Comparison of ENCODE assay signal across 20 cellular contexts in the genomic region with DNA sequence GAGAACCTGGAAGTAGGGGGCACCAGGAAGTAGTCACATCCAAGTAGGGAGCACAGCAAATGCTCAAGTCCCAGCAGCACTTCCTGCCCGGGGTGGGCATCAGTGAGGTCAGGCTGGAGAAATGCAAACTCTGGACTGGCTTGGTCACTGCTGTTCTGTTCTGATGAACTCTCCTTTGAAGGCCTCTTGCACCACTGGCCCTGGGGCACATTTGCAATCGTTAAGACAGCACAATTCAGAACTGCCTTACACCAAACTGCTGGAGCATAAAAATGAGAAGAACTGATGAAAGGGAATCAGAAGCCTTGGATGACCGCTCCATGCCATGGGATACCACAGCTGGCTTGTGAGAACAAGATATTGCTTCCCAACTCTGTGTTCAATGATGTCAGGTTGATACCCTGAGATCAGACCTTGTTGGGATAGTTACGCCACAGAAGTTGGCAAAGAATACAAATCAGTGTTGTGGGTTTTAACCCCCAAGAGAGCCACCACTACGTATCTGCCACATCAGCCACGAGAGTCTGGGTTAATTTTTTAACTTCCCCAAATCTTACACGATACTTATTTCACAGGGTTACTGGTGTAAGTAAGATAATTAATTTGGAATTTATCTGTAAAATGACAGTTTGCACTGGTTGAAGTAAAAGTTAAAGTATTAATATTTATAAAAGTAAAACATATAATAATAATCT. TPM values are rescaled to one million over a fixed set of nuclear protein-coding genes. Genes with fewer than 3 reads are reported as not detected.
DNase-seq lines count a peak whose midpoint lies in the region; ATAC-seq and TF ChIP-seq lines count a peak whose summit lies in the region.
"Had no signal": no experiment of that assay in that cellular context is flagged by ENCODE, and none has a peak within 500 bp of the region (broad histone marks: within the 10 kb centered on the region; RNA-seq: fewer than 3 reads in every experiment).

No MANE protein-coding gene starts in this region.

- CTCF ChIA-PET in PC-3 (lab: Charles Lee), result no interaction called here

- no TSS peak for BruUV-seq in PC-3 (replicated peaks; lab: Mats Ljungman, UMichigan)

- intact Hi-C loops in stomach (cut with DNase I; ENCODE audit: low total_unique reads), result no loop called here
- intact Hi-C loops in PC-3 (cut with micrococcal nuclease), result loop anchor here (5.0 kb wide), 1 partner anchor 358 kb away; no protein-coding TSS in a partner anchor

- H3K27me3 ChIP-seq in OCI-LY3 (ENCODE audit: low read depth, low read length) (no peaks in the 10 kb centered on the region), stomach (no peaks in the 10 kb centered on the region), PC-3 (ENCODE audit: low read length) (no peaks in the 10 kb centered on the region)
- H3K27me3 ChIP-seq: brain microvascular endothelial cell, dorsolateral prefrontal cortex, sigmoid colon had no signal

- H3K79me2 ChIP-seq in OCI-LY3 (ENCODE audit: low read length), result no peaks in the 10 kb centered on the region
- H3K79me2 ChIP-seq in PC-3 (ENCODE audit: low read length), result no peaks in the 10 kb centered on the region

- no peak overlapping the region for H3K27ac ChIP-seq in OCI-LY3 (ENCODE audit: low read length)
- peak overlapping the region in 3 of 5 donors; percentile 8 to 82 (median 72) for H3K27ac ChIP-seq in stomach
- no peak overlapping the region for H3K27ac ChIP-seq in PC-3 (ENCODE audit: low read length)
- H3K27ac ChIP-seq: brain microvascular endothelial cell, dorsolateral prefrontal cortex, SK-N-MC, thoracic aorta had no signal

- no peaks in the 10 kb centered on the region for H3K9me2 ChIP-seq in PC-3 (replicated peaks; ENCODE audit: low read length)

- H4K20me1 ChIP-seq in OCI-LY3 (ENCODE audit: insufficient read depth, low read length) (no peaks in the 10 kb centered on the region), PC-3 (ENCODE audit: low read length) (no peaks in the 10 kb centered on the region)

- TF ChIP-seq CTCF in OCI-LY3 (IDR thresholded peaks at IDR 0.05; ENCODE audit: low read depth, low read length) (no peak), stomach (IDR thresholded peaks at IDR 0.05) (no peak), PC-3 (conservative IDR thresholded peaks at IDR 0.05; ENCODE audit: low read depth, low read length) (no peak)

- H2AFZ ChIP-seq in OCI-LY3 (ENCODE audit: low read depth, low read length), result 0 out of 2 replicates have a peak overlapping the region, but pooled peaks have one; percentile 46
- no peak overlapping the region for H2AFZ ChIP-seq in PC-3 (ENCODE audit: low read length)

- DNase-seq in KBM-7, result peak; percentile 38
- DNase-seq in left kidney (ENCODE audit: low read depth, low spot score), result peak; percentile 28
- no peak for DNase-seq in stomach
- DNase-seq in PC-3, result no peak
- DNase-seq: activated CD4-positive, alpha-beta T cell treated with anti-CD3 and anti-CD28 coated beads, Interleukin-2, amount 50 U/mL, for 4 hours; activated T-cell treated with anti-CD3 and anti-CD28 coated beads, Interleukin-2, amount 50 U/mL, for 4 hours; brain microvascular endothelial cell; dorsolateral prefrontal cortex; head of caudate nucleus; immature natural killer cell; NCI-H1105; NCI-H226; nucleus accumbens; sigmoid colon; stimulated activated CD4-positive, alpha-beta T cell treated with anti-CD3 and anti-CD28 coated beads, Interleukin-4, amount 100 ng/mL, for 1 hour had no signal

- TF ChIP-seq EP300 in stomach (IDR thresholded peaks at IDR 0.05), result no peak

- POLR2A ChIA-PET in PC-3 (lab: Charles Lee; ENCODE audit: unreplicated experiment), result no interaction called here

- no peaks in the 10 kb centered on the region for H3F3A ChIP-seq in PC-3 (ENCODE audit: low read length, unreplicated experiment)

- H3K4me1 ChIP-seq in OCI-LY3 (ENCODE audit: low read length) (peaks cover 22% of the 10 kb centered on the region), stomach (peaks cover 22 to 39% (median 30%) of the 10 kb centered on the region in 4 donors), PC-3 (ENCODE audit: insufficient read depth, low read length) (peaks cover 9% of the 10 kb centered on the region; the same call in 1 of the 2 replicates)

- H3K36me3 ChIP-seq in OCI-LY3 (replicated peaks; ENCODE audit: low read depth, low read length), result no peaks in the 10 kb centered on the region
- no peaks in the 10 kb centered on the region for H3K36me3 ChIP-seq in stomach
- H3K36me3 ChIP-seq in PC-3 (ENCODE audit: low read depth, low read length), result no peaks in the 10 kb centered on the region
- H3K36me3 ChIP-seq: brain microvascular endothelial cell, sigmoid colon, thoracic aorta had no signal

- H3K9me3 ChIP-seq in OCI-LY3 (ENCODE audit: insufficient read depth, low read length) (no peaks in the 10 kb centered on the region), stomach (no peaks in the 10 kb centered on the region), PC-3 (ENCODE audit: low read length) (no peaks in the 10 kb centered on the region)
- H3K9me3 ChIP-seq: sigmoid colon, thoracic aorta had no signal

- H3K9ac ChIP-seq in OCI-LY3 (ENCODE audit: low read length) (no peak overlapping the region), PC-3 (ENCODE audit: low read length) (no peak overlapping the region)

- H3K4me3 ChIP-seq in OCI-LY3 (ENCODE audit: low read length) (no peak overlapping the region), stomach (no peak overlapping the region), PC-3 (ENCODE audit: low read length) (no peak overlapping the region)
- H3K4me3 ChIP-seq: sigmoid colon, SK-N-MC, thoracic aorta had no signal

- ATAC-seq in SK-N-SH treated with all-trans-retinoic acid at 6 μM for 48 hours (no peak), HG02642 (IDR thresholded peaks at IDR 0.05; ENCODE audit: poor library complexity, unreplicated experiment) (no peak), PC-3 (no peak)
- ATAC-seq: activated T-cell treated with anti-CD3 and anti-CD28 coated beads, Interleukin-2, amount 50 U/mL, for 4 hours had no signal

- H3K4me2 ChIP-seq in OCI-LY3 (ENCODE audit: low read length) (0 out of 2 replicates have a peak overlapping the region, but pooled peaks have one; percentile 17), PC-3 (ENCODE audit: low read length) (no peak overlapping the region)

- in situ Hi-C loops in KBM-7 (cut with MboI; ENCODE audit: low pct_unique_long_range_greater_than_20kb, low sequenced_read_pairs), result no loop called here

- WGBS in stomach, 5 donors, result 79 to 87% (median 82%) methylated on average over 7 of the region's 7 CpGs

- no peak for TF ChIP-seq POLR2A in stomach (IDR thresholded peaks at IDR 0.05)

TF ChIP-seq in SK-N-SH treated with all-trans-retinoic acid at 6 μM for 48 hours, 23 proteins besides CTCF, POLR2A, EP300 and RAD21 (continues in another document):
- TF ChIP-seq ZFP3 (CRISPR knock-in tag; IDR thresholded peaks at IDR 0.05) (no peak), ZC3H10 (CRISPR knock-in tag; IDR thresholded peaks at IDR 0.05) (no peak), PPARA (CRISPR knock-in tag; IDR thresholded peaks at IDR 0.05; ENCODE audit: borderline replicate concordance) (no peak), ZNF8 (CRISPR knock-in tag; IDR thresholded peaks at IDR 0.05) (no peak), BACH2 (CRISPR knock-in tag; IDR thresholded peaks at IDR 0.05; ENCODE audit: borderline replicate concordance) (no peak), OSR1 (CRISPR knock-in tag; IDR thresholded peaks at IDR 0.05) (no peak), RARB (CRISPR knock-in tag; IDR thresholded peaks at IDR 0.05) (no peak), TOX (CRISPR knock-in tag; IDR thresholded peaks at IDR 0.05; ENCODE audit: borderline replicate concordance) (no peak), ARNTL (CRISPR knock-in tag; IDR thresholded peaks at IDR 0.05; ENCODE audit: borderline replicate concordance, low read depth) (no peak)
- TF ChIP-seq, protein P1, sequence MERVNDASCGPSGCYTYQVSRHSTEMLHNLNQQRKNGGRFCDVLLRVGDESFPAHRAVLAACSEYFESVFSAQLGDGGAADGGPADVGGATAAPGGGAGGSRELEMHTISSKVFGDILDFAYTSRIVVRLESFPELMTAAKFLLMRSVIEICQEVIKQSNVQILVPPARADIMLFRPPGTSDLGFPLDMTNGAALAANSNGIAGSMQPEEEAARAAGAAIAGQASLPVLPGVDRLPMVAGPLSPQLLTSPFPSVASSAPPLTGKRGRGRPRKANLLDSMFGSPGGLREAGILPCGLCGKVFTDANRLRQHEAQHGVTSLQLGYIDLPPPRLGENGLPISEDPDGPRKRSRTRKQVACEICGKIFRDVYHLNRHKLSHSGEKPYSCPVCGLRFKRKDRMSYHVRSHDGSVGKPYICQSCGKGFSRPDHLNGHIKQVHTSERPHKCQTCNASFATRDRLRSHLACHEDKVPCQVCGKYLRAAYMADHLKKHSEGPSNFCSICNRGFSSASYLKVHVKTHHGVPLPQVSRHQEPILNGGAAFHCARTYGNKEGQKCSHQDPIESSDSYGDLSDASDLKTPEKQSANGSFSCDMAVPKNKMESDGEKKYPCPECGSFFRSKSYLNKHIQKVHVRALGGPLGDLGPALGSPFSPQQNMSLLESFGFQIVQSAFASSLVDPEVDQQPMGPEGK (CRISPR knock-in tag; IDR thresholded peaks at IDR 0.05; ENCODE audit: borderline replicate concordance), result no peak
- TF ChIP-seq, protein P2, sequence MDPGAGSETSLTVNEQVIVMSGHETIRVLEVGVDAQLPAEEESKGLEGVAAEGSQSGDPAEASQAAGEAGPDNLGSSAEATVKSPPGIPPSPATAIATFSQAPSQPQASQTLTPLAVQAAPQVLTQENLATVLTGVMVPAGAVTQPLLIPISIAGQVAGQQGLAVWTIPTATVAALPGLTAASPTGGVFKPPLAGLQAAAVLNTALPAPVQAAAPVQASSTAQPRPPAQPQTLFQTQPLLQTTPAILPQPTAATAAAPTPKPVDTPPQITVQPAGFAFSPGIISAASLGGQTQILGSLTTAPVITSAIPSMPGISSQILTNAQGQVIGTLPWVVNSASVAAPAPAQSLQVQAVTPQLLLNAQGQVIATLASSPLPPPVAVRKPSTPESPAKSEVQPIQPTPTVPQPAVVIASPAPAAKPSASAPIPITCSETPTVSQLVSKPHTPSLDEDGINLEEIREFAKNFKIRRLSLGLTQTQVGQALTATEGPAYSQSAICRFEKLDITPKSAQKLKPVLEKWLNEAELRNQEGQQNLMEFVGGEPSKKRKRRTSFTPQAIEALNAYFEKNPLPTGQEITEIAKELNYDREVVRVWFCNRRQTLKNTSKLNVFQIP (CRISPR knock-in tag; IDR thresholded peaks at IDR 0.05; ENCODE audit: borderline replicate concordance, low read depth), result no peak

RNA-seq across cellular contexts. Expression of a gene that starts 42.2 kb away (rescaled TPM):
- total RNA-seq in stomach (10 to 100 TPM; 14.5 to 39.3 (median 24.8) TPM), PC-3 (2014; rRNA removed) (3.4 and 4.3 TPM in 2 replicates)
- 1 to 10 TPM; 2.9 to 4.6 (median 4.3) TPM for polyA plus RNA-seq in stomach

Comparison
In these comparisons a context has a peak if more than half of its experiments do, and no peak if none do; other contexts are left out.
1. DNase-seq: peak in KBM-7 (single experiment) and left kidney (single experiment); none in stomach (single experiment) and PC-3 (single experiment).
2. H3K27ac ChIP-seq: peak in stomach (3 of 5); none in OCI-LY3 (single experiment) and PC-3 (single experiment).